In the genomic region with DNA sequence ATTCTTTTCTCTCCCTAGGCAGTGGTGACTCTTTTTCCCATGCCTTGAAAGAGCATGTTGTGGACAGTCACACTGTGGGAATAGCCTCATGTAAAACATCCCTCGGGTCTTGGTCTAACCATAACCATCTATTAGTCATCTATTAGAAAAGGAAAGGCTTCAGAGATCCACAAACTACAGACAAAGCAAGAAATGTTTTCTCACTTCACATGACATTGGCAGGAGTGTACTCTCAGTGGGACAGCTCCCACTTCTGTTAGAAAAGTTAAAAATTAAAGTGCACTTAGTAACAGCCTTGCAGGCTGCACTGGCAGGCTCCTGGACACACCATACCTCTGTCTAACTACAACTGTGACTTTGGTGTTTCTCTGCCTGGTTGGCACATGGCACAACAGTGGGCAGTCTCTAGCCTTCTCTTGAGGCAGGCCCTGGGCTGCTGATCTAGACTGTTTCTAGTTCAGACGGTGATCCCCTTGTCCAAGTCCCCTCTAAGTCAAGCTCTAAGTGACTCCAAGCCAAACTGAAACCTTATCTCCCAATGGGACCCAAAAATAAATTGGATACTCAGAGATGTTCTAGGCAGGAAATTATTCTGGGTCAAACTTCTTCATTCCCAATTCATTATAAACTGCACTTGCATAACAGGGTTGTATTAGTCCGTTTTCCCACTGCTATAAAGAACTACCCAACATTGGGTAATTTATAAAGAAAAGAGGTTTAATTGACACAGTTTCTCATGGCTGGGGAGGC, we compare ENCODE assay signal across 14 cellular contexts. TPM values are rescaled to one million over a fixed set of nuclear protein-coding genes. Genes with fewer than 3 reads are reported as not detected.
A peak's percentile ranks its signal among the peaks of the same experiment; 100 is the strongest.
DNase-seq lines count a peak whose midpoint lies in the region; ATAC-seq and TF ChIP-seq lines count a peak whose summit lies in the region.
"Had no signal": no experiment of that assay in that cellular context is flagged by ENCODE, and none has a peak within 500 bp of the region (broad histone marks: within the 10 kb centered on the region; RNA-seq: fewer than 3 reads in every experiment).

No MANE protein-coding gene starts in this region.

- H3K9me3 ChIP-seq in RWPE2 (ENCODE audit: severe bottlenecking) = peaks cover 4% of the 10 kb centered on the region

- no peak overlapping the region for H3K27ac ChIP-seq in RWPE2 (ENCODE audit: poor library complexity, severe bottlenecking)

- H3K9me3 Mint-ChIP-seq in stimulated activated memory B cell treated with anti-CD40 and anti-IgM and Interleukin-4, amounts not matched to agents 10 μg/mL and 1 μg/mL and 100 μg/mL, for 72 hours = peaks cover 5% of the 10 kb centered on the region

- H3K4me3 Mint-ChIP-seq in stimulated activated memory B cell treated with anti-CD40 and anti-IgM and Interleukin-4, amounts not matched to agents 10 μg/mL and 1 μg/mL and 100 μg/mL, for 72 hours = no peak overlapping the region
- H3K4me3 Mint-ChIP-seq: activated CD8-positive, alpha-beta T cell treated with anti-CD3 and anti-CD28 coated beads for 36 hours had no signal

- H3K36me3 ChIP-seq in RWPE2 (ENCODE audit: low read depth) = no peaks in the 10 kb centered on the region

- intact Hi-C loops in left cardiac atrium (cut with DNase I) = no loop called here

- H3K27me3 ChIP-seq in RWPE2 (ENCODE audit: insufficient read depth, poor library complexity, severe bottlenecking) = no peaks in the 10 kb centered on the region

- H3K27me3 Mint-ChIP-seq in stimulated activated memory B cell treated with anti-CD40 and anti-IgM and Interleukin-4, amounts not matched to agents 10 μg/mL and 1 μg/mL and 100 μg/mL, for 72 hours = no peaks in the 10 kb centered on the region
- H3K27me3 Mint-ChIP-seq: activated CD8-positive, alpha-beta T cell treated with anti-CD3 and anti-CD28 coated beads for 36 hours had no signal

- no peak for TF ChIP-seq CTCF in RWPE2 (IDR thresholded peaks at IDR 0.05; ENCODE audit: poor library complexity, severe bottlenecking)

- no peak for DNase-seq in RWPE2 (ENCODE audit: low spot score)
- no peak for DNase-seq in left cardiac atrium
- DNase-seq in LoVo (ENCODE audit: low spot score) = no peak
- no peak for DNase-seq in HUDEP-2 (lab: John Stamatoyannopoulos, UW; ENCODE audit: unreplicated experiment in 76 of 76)
- DNase-seq in NCI-H2081 (lab: John Stamatoyannopoulos, UW) = no peak
- DNase-seq: activated CD8-positive, alpha-beta T cell treated with anti-CD3 and anti-CD28 coated beads for 36 hours; activated naive CD4-positive, alpha-beta T cell treated with anti-CD3 and anti-CD28 coated beads, Interleukin-2, amount 50 U/mL, for 16 hours; DMS79; effector memory CD4-positive, alpha-beta T cell; NCI-H69; stimulated activated CD4-positive, alpha-beta T cell treated with anti-CD3 and anti-CD28 coated beads, Interleukin-4, amount 100 ng/mL, for 1 hour; SW 1271 had no signal

- H3K4me3 ChIP-seq in RWPE2 (ENCODE audit: severe bottlenecking) = no peak overlapping the region

- H3K36me3 Mint-ChIP-seq in stimulated activated memory B cell treated with anti-CD40 and anti-IgM and Interleukin-4, amounts not matched to agents 10 μg/mL and 1 μg/mL and 100 μg/mL, for 72 hours = no peaks in the 10 kb centered on the region

- H3K4me1 Mint-ChIP-seq in stimulated activated memory B cell treated with anti-CD40 and anti-IgM and Interleukin-4, amounts not matched to agents 10 μg/mL and 1 μg/mL and 100 μg/mL, for 72 hours = peaks cover 7% of the 10 kb centered on the region

- H3K4me1 ChIP-seq in RWPE2 (ENCODE audit: insufficient read depth, poor library complexity, severe bottlenecking) = peaks cover 1% of the 10 kb centered on the region

- ATAC-seq in GM18909 (IDR thresholded peaks at IDR 0.05; ENCODE audit: poor library complexity, unreplicated experiment) (peak; percentile 91), RWPE2 (ENCODE audit: low read depth) (peak; percentile 27; the same call in 1 of the 3 replicates), left cardiac atrium (peak; percentile 47 to 61)
- ATAC-seq in stimulated activated memory B cell treated with anti-CD40 and anti-IgM and Interleukin-4, amounts not matched to agents 10 μg/mL and 1 μg/mL and 100 μg/mL, for 72 hours = no peak
- ATAC-seq: activated CD8-positive, alpha-beta T cell treated with anti-CD3 and anti-CD28 coated beads for 36 hours had no signal

- peak overlapping the region; percentile 55 for H3K27ac Mint-ChIP-seq in stimulated activated memory B cell treated with anti-CD40 and anti-IgM and Interleukin-4, amounts not matched to agents 10 μg/mL and 1 μg/mL and 100 μg/mL, for 72 hours
- H3K27ac Mint-ChIP-seq: activated CD8-positive, alpha-beta T cell treated with anti-CD3 and anti-CD28 coated beads for 36 hours had no signal

RNA-seq across cellular contexts. Expression of gene ITGB1, which starts 57.9 kb away (rescaled TPM):
- 100 to 1,000 TPM; 462 to 660 TPM for total RNA-seq in left cardiac atrium
